In genomic region chr3:148990211-148990610, GRCh38 we compare ENCODE assay signal across 9 cellular contexts. TPM values are rescaled to one million over a fixed set of nuclear protein-coding genes. Genes with fewer than 3 reads are reported as not detected.
A peak's percentile ranks its signal among the peaks of the same experiment; 100 is the strongest.
DNase-seq lines count a peak whose midpoint lies in the region; ATAC-seq and TF ChIP-seq lines count a peak whose summit lies in the region.
"Had no signal": no experiment of that assay in that cellular context is flagged by ENCODE, and none has a peak within 500 bp of the region (broad histone marks: within the 10 kb centered on the region; RNA-seq: fewer than 3 reads in every experiment).

No MANE protein-coding gene starts in this region.

- peak overlapping the region; percentile 68 for H3K27ac Mint-ChIP-seq in memory B cell

- H3K36me3 ChIP-seq in DOHH2 (ENCODE audit: control insufficient read depth, low read length): peaks cover 9% of the 10 kb centered on the region
- H3K36me3 ChIP-seq: prostate gland had no signal

- no peak overlapping the region for H3K4me3 Mint-ChIP-seq in memory B cell

- no peak for TF ChIP-seq POLR2A in NB4 (IDR thresholded peaks at IDR 0.05; ENCODE audit: extremely low read depth, insufficient read length)

- H3K27ac ChIP-seq in DOHH2 (ENCODE audit: low read depth, low read length): no peak overlapping the region

- peak overlapping the region; percentile 64 for H3K4me2 ChIP-seq in DOHH2 (ENCODE audit: low read length)

- no peaks in the 10 kb centered on the region for H4K20me1 ChIP-seq in DOHH2 (ENCODE audit: control insufficient read depth, insufficient read depth, low read depth, low read length)

- no peaks in the 10 kb centered on the region for H3K36me3 Mint-ChIP-seq in memory B cell

- H3K4me3 ChIP-seq in DOHH2 (ENCODE audit: low read length) (peak overlapping the region; percentile 89), NB4 (ENCODE audit: low read depth, low read length) (no peak overlapping the region)

- peak; percentile 30 for ATAC-seq in GM21528 (IDR thresholded peaks at IDR 0.05; ENCODE audit: low FRiP score, unreplicated experiment)
- no peak for ATAC-seq in memory B cell (ENCODE audit: low read depth)
- no peak for ATAC-seq in GM18868 (IDR thresholded peaks at IDR 0.05; ENCODE audit: unreplicated experiment)

- peaks cover 32% of the 10 kb centered on the region for H3K79me2 ChIP-seq in DOHH2 (ENCODE audit: control insufficient read depth, low read length)

- peaks cover 15% of the 10 kb centered on the region for H3K4me1 Mint-ChIP-seq in memory B cell

- H3K9me3 ChIP-seq in DOHH2 (ENCODE audit: control insufficient read depth, insufficient read depth, low read length): no peaks in the 10 kb centered on the region
- H3K9me3 ChIP-seq: prostate gland had no signal

- H3K27me3 Mint-ChIP-seq in memory B cell: no peaks in the 10 kb centered on the region

- DNase-seq in NB4 (ENCODE audit: low read depth) (peak; percentile 69), memory B cell (ENCODE audit: low spot score in 2 of 2) (no peak), posterior vena cava (ENCODE audit: low spot score) (no peak), GDM1 (lab: John Stamatoyannopoulos, UW) (no peak)
- DNase-seq in stimulated activated naive CD4-positive, alpha-beta T cell treated with Interleukin-2 at 50 U/mL for 16 hours (lab: John Stamatoyannopoulos, UW): no peak

- H3K4me1 ChIP-seq in DOHH2 (ENCODE audit: control insufficient read depth, low read length): peaks cover 18% of the 10 kb centered on the region
- H3K4me1 ChIP-seq: prostate gland had no signal

- TF ChIP-seq CTCF in DOHH2 (IDR thresholded peaks at IDR 0.05; ENCODE audit: low read depth, low read length, poor library complexity, severe bottlenecking): no peak
- TF ChIP-seq CTCF in NB4 (IDR thresholded peaks at IDR 0.05; ENCODE audit: low read depth, low read length): no peak

- H3K9me2 ChIP-seq in DOHH2 (replicated peaks; ENCODE audit: control insufficient read depth, low read length): no peaks in the 10 kb centered on the region

- H3K27me3 ChIP-seq in DOHH2 (ENCODE audit: control insufficient read depth, low read length): no peaks in the 10 kb centered on the region

- intact Hi-C loops in posterior vena cava (cut with DNase I): no loop called here

- no peaks in the 10 kb centered on the region for H3K9me3 Mint-ChIP-seq in memory B cell

- H3F3A ChIP-seq in DOHH2 (ENCODE audit: control insufficient read depth, insufficient read depth): no peaks in the 10 kb centered on the region

RNA-seq across cellular contexts. Expression of gene GYG1, which starts 1.1 kb away (rescaled TPM):
- 100 to 1,000 TPM in 1 of 2 donors, 10 to 100 TPM in 1; 70.5 to 106 TPM for total RNA-seq in posterior vena cava
